Comparison of ENCODE assay signal across 9 cellular contexts in genomic region chr13:101258071-101258470, GRCh38.
DNase-seq lines count a peak whose midpoint lies in the region; ATAC-seq and TF ChIP-seq lines count a peak whose summit lies in the region.
"Had no signal": no experiment of that assay in that cellular context is flagged by ENCODE, and none has a peak within 500 bp of the region (broad histone marks: within the 10 kb centered on the region; RNA-seq: fewer than 3 reads in every experiment).

No MANE protein-coding gene starts in this region.

- no peaks in the 10 kb centered on the region for H3K27me3 Mint-ChIP-seq in endodermal cell (ENCODE audit: insufficient read depth)

- H3K36me3 ChIP-seq in SJCRH30 (no peaks in the 10 kb centered on the region), endodermal cell (ENCODE audit: control insufficient read depth, insufficient read depth, low read length) (no peaks in the 10 kb centered on the region), lower lobe of right lung (no peaks in the 10 kb centered on the region)

- H3K4me1 ChIP-seq in SJCRH30 (no peaks in the 10 kb centered on the region), endodermal cell (ENCODE audit: control insufficient read depth, insufficient read depth, low read length) (no peaks in the 10 kb centered on the region), lower lobe of right lung (no peaks in the 10 kb centered on the region)

- H3K27me3 ChIP-seq in SJCRH30 (no peaks in the 10 kb centered on the region), endodermal cell (ENCODE audit: control insufficient read depth, insufficient read depth, low read length, poor library complexity, severe bottlenecking) (no peaks in the 10 kb centered on the region), lower lobe of right lung (ENCODE audit: low read depth) (no peaks in the 10 kb centered on the region)

- intact Hi-C loops in lower lobe of right lung (cut with DNase I): no loop called here

- no peak overlapping the region for H3K4me3 Mint-ChIP-seq in endodermal cell
- H3K4me3 Mint-ChIP-seq: T-cell had no signal

- H3K27ac Mint-ChIP-seq in endodermal cell: peak overlapping the region; percentile 35
- H3K27ac Mint-ChIP-seq: T-cell had no signal

- H3K9ac ChIP-seq in endodermal cell (ENCODE audit: extremely low read depth, low read length, poor library complexity, severe bottlenecking): no peak overlapping the region

- no peaks in the 10 kb centered on the region for H3K36me3 Mint-ChIP-seq in endodermal cell (ENCODE audit: low read depth)
- H3K36me3 Mint-ChIP-seq: T-cell had no signal

- TF ChIP-seq CTCF in endodermal cell (conservative IDR thresholded peaks at IDR 0.05) (no peak), lower lobe of right lung (IDR thresholded peaks at IDR 0.05) (no peak)

- H3K9me3 ChIP-seq in SJCRH30 (replicated peaks): no peaks in the 10 kb centered on the region
- H3K9me3 ChIP-seq in endodermal cell (ENCODE audit: control insufficient read depth, low read length): no peaks in the 10 kb centered on the region
- H3K9me3 ChIP-seq in lower lobe of right lung: no peaks in the 10 kb centered on the region

- DNase-seq in DMS53 treated with DMSO at 0.1 percent for 48 hours (lab: John Stamatoyannopoulos, UW; ENCODE audit: unreplicated experiment) (peak; percentile 13), SJCRH30 (peak; percentile 23 to 31), endodermal cell (peak; percentile 77), NCI-H226 (no peak), lower lobe of right lung (no peak)
- DNase-seq in stimulated activated CD4-positive, alpha-beta T cell treated with anti-CD3 and anti-CD28 coated beads, Interleukin-4, amount 100 ng/mL, for 1 hour: peak; percentile 23
- DNase-seq: T-cell had no signal

- H3K4me1 Mint-ChIP-seq in endodermal cell: no peaks in the 10 kb centered on the region

- H3K9me3 Mint-ChIP-seq in endodermal cell: no peaks in the 10 kb centered on the region

- no peak overlapping the region for H3K27ac ChIP-seq in SJCRH30
- H3K27ac ChIP-seq in endodermal cell (ENCODE audit: low read depth, low read length): no peak overlapping the region
- H3K27ac ChIP-seq in lower lobe of right lung: no peak overlapping the region

- ATAC-seq in GM19467 (IDR thresholded peaks at IDR 0.05; ENCODE audit: unreplicated experiment) (peak; percentile 98), HG03439 (IDR thresholded peaks at IDR 0.05; ENCODE audit: unreplicated experiment) (peak; percentile 99), lower lobe of right lung (no peak)

- no peak overlapping the region for H3K4me3 ChIP-seq in SJCRH30
- H3K4me3 ChIP-seq in endodermal cell (ENCODE audit: low read length): no peak overlapping the region
- no peak overlapping the region for H3K4me3 ChIP-seq in lower lobe of right lung

- WGBS in endodermal cell (ENCODE audit: insufficient coverage in 1 of 2, insufficient read length in 1 of 2), 2 experiments: 64 to 77% methylated on average over 11 of the region's 11 CpGs

Comparison
In these comparisons a context has a peak if more than half of its experiments do, and no peak if none do; other contexts are left out.
1. DNase-seq: peak in DMS53 treated with DMSO at 0.1 percent for 48 hours (single experiment), SJCRH30 (2 of 2), endodermal cell (single experiment) and stimulated activated CD4-positive, alpha-beta T cell treated with anti-CD3 and anti-CD28 coated beads, Interleukin-4, amount 100 ng/mL, for 1 hour (single experiment); none in NCI-H226 (single experiment) and lower lobe of right lung (single experiment).
2. ATAC-seq: peak in GM19467 (single experiment) and HG03439 (single experiment); none in lower lobe of right lung (0 of 2).